In genomic region chr16:12332553-12332952, GRCh38 we compare ENCODE assay signal across 19 cellular contexts.
A peak's percentile ranks its signal among the peaks of the same experiment; 100 is the strongest.
DNase-seq lines count a peak whose midpoint lies in the region; ATAC-seq, FAIRE-seq and TF ChIP-seq lines count a peak whose summit lies in the region.
"Had no signal": no experiment of that assay in that cellular context is flagged by ENCODE, and none has a peak within 500 bp of the region (broad histone marks: within the 10 kb centered on the region; RNA-seq: fewer than 3 reads in every experiment).

No MANE protein-coding gene starts in this region.

- TF ChIP-seq POLR2A in H54 (IDR thresholded peaks at IDR 0.05; ENCODE audit: low read depth, low read length) = no peak

- H3K27me3 Mint-ChIP-seq in stimulated activated naive CD8-positive, alpha-beta T cell treated with anti-CD3 and anti-CD28 coated beads, Interleukin-15, Interleukin-2, amounts not matched to agents 100 ng/mL and 50 ng/mL, for 24 hours = no peaks in the 10 kb centered on the region
- H3K27me3 Mint-ChIP-seq in chondrocyte (ENCODE audit: low read depth) = no peaks in the 10 kb centered on the region
- H3K27me3 Mint-ChIP-seq: CD4-positive, alpha-beta T cell had no signal

- H3K4me1 Mint-ChIP-seq in stimulated activated naive CD8-positive, alpha-beta T cell treated with anti-CD3 and anti-CD28 coated beads, Interleukin-15, Interleukin-2, amounts not matched to agents 100 ng/mL and 50 ng/mL, for 24 hours (ENCODE audit: low read depth) = peaks cover 11% of the 10 kb centered on the region
- H3K4me1 Mint-ChIP-seq in chondrocyte (ENCODE audit: low read depth) = no peaks in the 10 kb centered on the region
- H3K4me1 Mint-ChIP-seq: GM23338 had no signal

- ATAC-seq in stimulated activated naive CD8-positive, alpha-beta T cell treated with anti-CD3 and anti-CD28 coated beads, Interleukin-15, Interleukin-2, amounts not matched to agents 100 U/mL and 50 U/mL, for 24 hours = no peak
- ATAC-seq: A549, GM23338, HCT116 had no signal

- H3K9me3 Mint-ChIP-seq in stimulated activated naive CD8-positive, alpha-beta T cell treated with anti-CD3 and anti-CD28 coated beads, Interleukin-15, Interleukin-2, amounts not matched to agents 100 ng/mL and 50 ng/mL, for 24 hours = no peaks in the 10 kb centered on the region
- no peaks in the 10 kb centered on the region for H3K9me3 Mint-ChIP-seq in chondrocyte (ENCODE audit: low read depth)
- H3K9me3 Mint-ChIP-seq: CD4-positive, alpha-beta T cell; GM23338; HFFc6 had no signal

- intact Hi-C loops in posterior vena cava (cut with DNase I) = no loop called here

- DNase-seq in stimulated activated naive CD8-positive, alpha-beta T cell treated with anti-CD3 and anti-CD28 coated beads, Interleukin-15, Interleukin-2, amounts not matched to agents 100 U/mL and 50 U/mL, for 24 hours = no peak
- DNase-seq in chondrocyte (ENCODE audit: low spot score) = peak; percentile 75
- peak; percentile 35 for DNase-seq in posterior vena cava (ENCODE audit: low spot score)
- DNase-seq in H54 (ENCODE audit: insufficient read length, low spot score) = no peak
- DNase-seq in activated CD4-positive, alpha-beta T cell treated with anti-CD3 and anti-CD28 coated beads, Interleukin-2, amount 50 U/mL, for 1 hour = no peak
- DNase-seq in inferior parietal cortex (ENCODE audit: extremely low spot score) = no peak
- DNase-seq: AML-193; Caco-2; CD4-positive, alpha-beta T cell; H7; HFFc6 had no signal

- H3K4me3 Mint-ChIP-seq in stimulated activated naive CD8-positive, alpha-beta T cell treated with anti-CD3 and anti-CD28 coated beads, Interleukin-15, Interleukin-2, amounts not matched to agents 100 ng/mL and 50 ng/mL, for 24 hours = no peak overlapping the region
- H3K4me3 Mint-ChIP-seq in chondrocyte (ENCODE audit: unreplicated experiment) = no peak overlapping the region
- H3K4me3 Mint-ChIP-seq: CD4-positive, alpha-beta T cell; GM23338; HFFc6 had no signal

- peaks cover 4% of the 10 kb centered on the region for H3K36me3 Mint-ChIP-seq in stimulated activated naive CD8-positive, alpha-beta T cell treated with anti-CD3 and anti-CD28 coated beads, Interleukin-15, Interleukin-2, amounts not matched to agents 100 ng/mL and 50 ng/mL, for 24 hours (ENCODE audit: low read depth)
- no peaks in the 10 kb centered on the region for H3K36me3 Mint-ChIP-seq in chondrocyte (ENCODE audit: low read depth)

- FAIRE-seq in H54 (lab: Jason Lieb, UNC) = no peak
- FAIRE-seq: A549, D721Med, G401.6, GM12892, GM18507 had no signal

- peak overlapping the region; percentile 28 for H3K27ac Mint-ChIP-seq in stimulated activated naive CD8-positive, alpha-beta T cell treated with anti-CD3 and anti-CD28 coated beads, Interleukin-15, Interleukin-2, amounts not matched to agents 100 ng/mL and 50 ng/mL, for 24 hours
- H3K27ac Mint-ChIP-seq in chondrocyte (ENCODE audit: unreplicated experiment) = no peak overlapping the region
- H3K27ac Mint-ChIP-seq: CD4-positive, alpha-beta T cell; GM23338; HFFc6 had no signal

- TF ChIP-seq CTCF in chondrocyte (IDR thresholded peaks at IDR 0.05) = no peak

Comparison
In these comparisons a context has a peak if more than half of its experiments do, and no peak if none do; other contexts are left out.
1. DNase-seq: peak in chondrocyte (single experiment) and posterior vena cava (single experiment); none in stimulated activated naive CD8-positive, alpha-beta T cell treated with anti-CD3 and anti-CD28 coated beads, Interleukin-15, Interleukin-2, amounts not matched to agents 100 U/mL and 50 U/mL, for 24 hours (single experiment), H54 (single experiment), activated CD4-positive, alpha-beta T cell treated with anti-CD3 and anti-CD28 coated beads, Interleukin-2, amount 50 U/mL, for 1 hour (single experiment) and inferior parietal cortex (single experiment).